ENCODE assay signal across 25 cellular contexts in the genomic region with DNA sequence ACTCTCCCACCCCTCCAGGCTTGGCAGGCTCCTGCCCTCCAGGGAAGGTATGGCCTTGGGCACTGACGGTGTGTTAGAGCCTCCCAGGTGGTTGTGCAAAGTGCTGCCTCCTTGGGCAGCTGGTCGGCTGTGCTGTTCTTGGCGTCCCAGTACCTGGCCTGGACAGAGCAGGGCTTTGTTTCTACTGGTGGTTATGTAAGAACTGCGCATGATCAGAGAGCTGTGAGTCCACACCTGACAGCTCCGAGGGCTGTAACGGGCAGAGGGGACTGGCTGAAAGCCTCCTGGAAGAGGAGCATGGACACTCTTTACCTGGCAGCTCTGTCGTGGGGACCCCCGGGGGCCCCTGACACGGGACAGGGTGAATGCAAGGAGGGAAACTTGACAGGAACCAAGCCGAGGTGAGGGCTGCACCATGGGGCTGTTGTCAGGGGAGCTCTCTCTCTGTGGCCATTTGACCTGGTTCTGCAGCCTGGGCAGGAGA. TPM values are rescaled to one million over a fixed set of nuclear protein-coding genes. Genes with fewer than 3 reads are reported as not detected.
DNase-seq lines count a peak whose midpoint lies in the region; ATAC-seq, FAIRE-seq and TF ChIP-seq lines count a peak whose summit lies in the region.
"Had no signal": no experiment of that assay in that cellular context is flagged by ENCODE, and none has a peak within 500 bp of the region (broad histone marks: within the 10 kb centered on the region; RNA-seq: fewer than 3 reads in every experiment).

No MANE protein-coding gene starts in this region.

- BruUV-seq in mammary epithelial cell (replicated peaks; lab: Mats Ljungman, UMichigan) (no TSS peak), HepG2 (replicated peaks; lab: Mats Ljungman, UMichigan) (no TSS peak), OCI-LY7 (replicated peaks; lab: Mats Ljungman, UMichigan) (no TSS peak)

- H3K27ac ChIP-seq in mammary epithelial cell (ENCODE audit: insufficient read depth, low read depth, low read length) (no peak overlapping the region), HepG2 (ENCODE audit: extremely low read length, insufficient read depth, low read length) (no peak overlapping the region), stomach (no peak overlapping the region), uterus (no peak overlapping the region), OCI-LY7 (ENCODE audit: low read depth, low read length, poor library complexity, severe bottlenecking) (no peak overlapping the region)
- H3K27ac ChIP-seq: A549, Peyer's patch had no signal

- H3K79me2 ChIP-seq in mammary epithelial cell (ENCODE audit: insufficient read depth, low read length) (no peaks in the 10 kb centered on the region), HepG2 (ENCODE audit: insufficient read depth, low read length) (no peaks in the 10 kb centered on the region), OCI-LY7 (ENCODE audit: insufficient read depth, low read depth, low read length) (no peaks in the 10 kb centered on the region)

- POLR2A ChIA-PET in HepG2 (lab: Yijun Ruan, JAX) (interaction anchor here (0.8 to 1.3 kb wide), 3 partner anchors 12 to 87 kb away, joined by 3 to 6 read pairs (median 5); partner anchors contain the start of genes AVPI1 and ZFYVE27), OCI-LY7 (lab: Charles Lee) (interaction anchor here (0.6 to 0.7 kb wide), 3 partner anchors 1571 to 1771 kb away, joined by 3 read pairs; no protein-coding TSS in a partner anchor)

- H3K36me3 ChIP-seq in mammary epithelial cell (ENCODE audit: insufficient read depth, low read length) = no peaks in the 10 kb centered on the region
- H3K36me3 ChIP-seq in HepG2 (replicated peaks in 1 of 2; ENCODE audit: control insufficient read depth in 1 of 2, insufficient read depth in 2 of 2, low read length in 2 of 2) = no peaks in the 10 kb centered on the region
- no peaks in the 10 kb centered on the region for H3K36me3 ChIP-seq in stomach
- H3K36me3 ChIP-seq in uterus = no peaks in the 10 kb centered on the region
- no peaks in the 10 kb centered on the region for H3K36me3 ChIP-seq in HAP-1 (replicated peaks)
- H3K36me3 ChIP-seq in OCI-LY7 (ENCODE audit: insufficient read depth, low read length) = no peaks in the 10 kb centered on the region
- H3K36me3 ChIP-seq: Peyer's patch had no signal

- H3K4me1 ChIP-seq in mammary epithelial cell (ENCODE audit: insufficient read depth, low read length) (peaks cover 2% of the 10 kb centered on the region), HepG2 (ENCODE audit: insufficient read depth, low read length) (peaks cover 59% of the 10 kb centered on the region), stomach (peaks cover 6 to 22% (median 19%) of the 10 kb centered on the region in 4 donors), uterus (peaks cover 0 to 3% of the 10 kb centered on the region in 2 donors), HAP-1 (no peaks in the 10 kb centered on the region), OCI-LY7 (ENCODE audit: insufficient read depth, low read length, poor library complexity, severe bottlenecking) (no peaks in the 10 kb centered on the region)
- H3K4me1 ChIP-seq: Peyer's patch had no signal

- intact Hi-C loops in mammary epithelial cell (cut with micrococcal nuclease) = no loop called here
- intact Hi-C loops in HepG2 (cut with micrococcal nuclease; ENCODE audit: unreplicated experiment) = loop anchor here (1.0 kb wide), 1 partner anchor 16 kb away; no protein-coding TSS in a partner anchor
- intact Hi-C loops in stomach (cut with DNase I; ENCODE audit: low total_unique reads) = no loop called here
- intact Hi-C loops in uterus (cut with DNase I; ENCODE audit: low total_unique reads) = no loop called here
- intact Hi-C loops in OCI-LY7 (cut with micrococcal nuclease; ENCODE audit: unreplicated experiment) = no loop called here

- no peaks in the 10 kb centered on the region for H4K20me1 ChIP-seq in mammary epithelial cell (ENCODE audit: insufficient read depth, low read length)
- no peaks in the 10 kb centered on the region for H4K20me1 ChIP-seq in HepG2 (ENCODE audit: insufficient read depth, low read length)
- H4K20me1 ChIP-seq in OCI-LY7 (ENCODE audit: insufficient read depth, low read length) = no peaks in the 10 kb centered on the region

- ATAC-seq in HepG2 (peak; percentile 89), HG02840 (IDR thresholded peaks at IDR 0.05; ENCODE audit: low FRiP score, unreplicated experiment) (no peak)
- ATAC-seq: A549, HCT116 had no signal

- DNase-seq in G401 (ENCODE audit: low spot score) (peak; percentile 89), mammary epithelial cell (peak; percentile 54), HepG2 (ENCODE audit: low spot score) (peak; percentile 84), stomach (peak; percentile 42), uterus (no peak), HAP-1 (ENCODE audit: low spot score in 2 of 2) (no peak), OCI-LY7 (ENCODE audit: low spot score) (no peak)
- DNase-seq: AML-193; Calu3; CD4-positive, CD25-positive, alpha-beta regulatory T cell; DMS79 treated with DMSO at 0.1 percent for 48 hours; GDM1; KG1; NCI-H1092 treated with DMSO at 0.1 percent for 48 hours; NCI-H1694 treated with DMSO at 0.1 percent for 48 hours; NCI-H345; NCI-H82; Peyer's patch; SHP77 treated with DMSO at 0.1 percent for 48 hours had no signal

- dilution Hi-C loops in mammary epithelial cell (cut with HindIII; ENCODE audit: low sequenced_read_pairs) = loop anchor here (10.0 kb wide), 1 partner anchor 200 kb away; no protein-coding TSS in a partner anchor

- peak; percentile 90 for FAIRE-seq in HepG2 (lab: Jason Lieb, UNC)
- FAIRE-seq: A549, GM12892, HTR-8/SVneo had no signal

- no peak overlapping the region for H3K9ac ChIP-seq in mammary epithelial cell (ENCODE audit: insufficient read depth, low read length)
- H3K9ac ChIP-seq in HepG2 (ENCODE audit: insufficient read depth, low read depth, low read length) = no peak overlapping the region

- H3K27me3 ChIP-seq in mammary epithelial cell (ENCODE audit: insufficient read depth, low read length) (peaks cover 17% of the 10 kb centered on the region), HepG2 (ENCODE audit: control insufficient read depth in 1 of 2, insufficient read depth in 2 of 2, low read length in 2 of 2) (peaks cover 6 to 28% of the 10 kb centered on the region in 2 experiments), stomach (peaks cover 13 to 53% (median 26%) of the 10 kb centered on the region in 3 donors), uterus (peaks cover 0 to 6% of the 10 kb centered on the region in 2 donors), HAP-1 (ENCODE audit: low read depth) (peaks cover 42% of the 10 kb centered on the region)

- TF ChIP-seq CTCF in mammary epithelial cell (conservative IDR thresholded peaks at IDR 0.05 in 1 of 2, IDR thresholded peaks at IDR 0.05 in 1 of 2; ENCODE audit: extremely low read depth in 1 of 2, insufficient read depth in 1 of 2, low read depth in 1 of 2, low read length in 2 of 2) (no peak), HepG2 (CRISPR knock-in tag; IDR thresholded peaks at IDR 0.05) (peak; percentile 29; the same call in 1 of the 2 replicates), stomach (IDR thresholded peaks at IDR 0.05) (no peak), uterus (IDR thresholded peaks at IDR 0.05) (no peak), OCI-LY7 (conservative IDR thresholded peaks at IDR 0.05; ENCODE audit: low read length) (no peak)

- H3K9me3 ChIP-seq in mammary epithelial cell (replicated peaks; ENCODE audit: insufficient read depth, low read length) (no peaks in the 10 kb centered on the region), HepG2 (ENCODE audit: low read length) (no peaks in the 10 kb centered on the region), stomach (no peaks in the 10 kb centered on the region), uterus (no peaks in the 10 kb centered on the region), HAP-1 (no peaks in the 10 kb centered on the region), OCI-LY7 (ENCODE audit: low read length) (no peaks in the 10 kb centered on the region)
- H3K9me3 ChIP-seq: A549, Peyer's patch had no signal

- CTCF ChIA-PET in mammary epithelial cell (lab: Charles Lee; ENCODE audit: low non-redundant PET) (no interaction called here), HepG2 (lab: Yijun Ruan, JAX; ENCODE audit: low intra/inter-chr PET ratio, low total read pairs) (interaction anchor here (0.7 kb wide), 1 partner anchor 15 kb away, joined by 3 read pairs; no protein-coding TSS in a partner anchor), OCI-LY7 (lab: Charles Lee; ENCODE audit: unreplicated experiment) (interaction anchor here (0.6 kb wide), 1 partner anchor 556 kb away, joined by 5 read pairs; no protein-coding TSS in a partner anchor)

- H2AFZ ChIP-seq in mammary epithelial cell (ENCODE audit: low read depth, low read length) (no peak overlapping the region), HepG2 (ENCODE audit: low read length) (no peak overlapping the region), OCI-LY7 (ENCODE audit: low read length) (no peak overlapping the region)

- H3K9me2 ChIP-seq in OCI-LY7 (ENCODE audit: insufficient read depth, low read length) = no peaks in the 10 kb centered on the region

- H3K4me3 ChIP-seq in mammary epithelial cell (replicated peaks in 1 of 3; ENCODE audit: insufficient read depth in 1 of 3, low read depth in 2 of 3, low read length in 3 of 3) (no peak overlapping the region), HepG2 (replicated peaks in 1 of 3; ENCODE audit: insufficient read depth in 1 of 3, low read depth in 2 of 3, low read length in 3 of 3) (peak overlapping the region in 2 of 3 experiments; percentile 39 to 66; a peak in 4 of 6 replicates), stomach (no peak overlapping the region), uterus (no peak overlapping the region), HAP-1 (no peak overlapping the region), OCI-LY7 (ENCODE audit: low read depth, low read length, poor library complexity, severe bottlenecking) (no peak overlapping the region)
- H3K4me3 ChIP-seq: A549, Peyer's patch had no signal

- TF ChIP-seq EP300 in HepG2 (IDR thresholded peaks at IDR 0.05; ENCODE audit: low read depth in 2 of 2, low read length in 2 of 2) (no peak), HepG2 (CRISPR knock-in tag; IDR thresholded peaks at IDR 0.05; ENCODE audit: borderline replicate concordance) (no peak), stomach (IDR thresholded peaks at IDR 0.05) (no peak)

- in situ Hi-C loops in G401 (cut with HindIII; ENCODE audit: low sequenced_read_pairs) = loop anchor here (10.0 kb wide), 1 partner anchor 270 kb away; no protein-coding TSS in a partner anchor
- in situ Hi-C loops in mammary epithelial cell (cut with MboI; ENCODE audit: low sequenced_read_pairs in 2 of 2) = loop anchor here (25.0 kb wide), 1 partner anchor 262 kb away; the partner anchor contains the start of gene CRTAC1 (in 2 of the 2)
- in situ Hi-C loops in HepG2 (cut with HindIII; ENCODE audit: extremely low pct_ligation_motif_present, low pct_unique_long_range_greater_than_20kb) = no loop called here
- in situ Hi-C loops in HAP-1 (cut with MboI; ENCODE audit: low sequenced_read_pairs) = loop anchor here (25.0 kb wide), 1 partner anchor 262 kb away; the partner anchor contains the start of gene CRTAC1

- no peak for TF ChIP-seq POLR2A in HepG2 (IDR thresholded peaks at IDR 0.05; ENCODE audit: insufficient read depth in 1 of 2, low read depth in 2 of 2, low read length in 2 of 2)
- no peak for TF ChIP-seq POLR2A in stomach (IDR thresholded peaks at IDR 0.05)
- no peak for TF ChIP-seq POLR2A in uterus (IDR thresholded peaks at IDR 0.05)

- 19% methylated on average over 6 of the region's 10 CpGs for WGBS in mammary epithelial cell (ENCODE audit: low coverage, missing lambda C conversion rate)
- WGBS in HepG2 (ENCODE audit: low lambda C conversion rate) = 0% methylated on average over 5 of the region's 10 CpGs
- WGBS in stomach, 5 donors = 38 to 54% (median 53%) methylated on average over 9 to 10 of the region's 10 CpGs

- no peak for TF ChIP-seq RAD21 in HepG2 (CRISPR knock-in tag; IDR thresholded peaks at IDR 0.05)

- H3K4me2 ChIP-seq in mammary epithelial cell (ENCODE audit: insufficient read depth, low read depth, low read length) (peak overlapping the region; percentile 0), HepG2 (ENCODE audit: low read depth, low read length) (peak overlapping the region; percentile 88), OCI-LY7 (ENCODE audit: low read length) (no peak overlapping the region)
- H3K4me2 ChIP-seq: A549 had no signal

RNA-seq across cellular contexts. Expression of gene SFRP5, which starts 3.1 kb away (rescaled TPM):
- not detected in 2 replicates for total RNA-seq in G401 (2014; rRNA removed; shearing (Covaris generic))
- total RNA-seq in mammary epithelial cell (not detected), HepG2 (2016; rRNA removed; fragmentation: Illumina TruSeq; extraction: Trizol) (0.83 and 1.7 TPM in 2 replicates), stomach (1 to 10 TPM in 3 of 5 donors, under 1 TPM in 1, not detected in 1; 0.45 to 4.6 (median 2.1) TPM), uterus (10 to 100 TPM in 1 of 4 donors, under 1 TPM in 1, not detected in 2; 0.24 to 59.1 TPM), OCI-LY7 (2022) (not detected in 2 replicates)
- polyA plus RNA-seq in mammary epithelial cell (not detected), HepG2 (2011; rRNA removed) (0.16 and 0.32 TPM in 2 replicates), stomach (1 to 10 TPM in 2 of 3 donors, under 1 TPM in 1; 0.75 to 8.4 (median 2.1) TPM)
- 0.31 TPM for polyA minus RNA-seq in mammary epithelial cell
- 0.09 and 0.61 TPM in 2 replicates for total RNA-seq in HepG2 (2016; cell fraction: cytosol; rRNA removed; fragmentation: Illumina TruSeq; extraction: Trizol; ENCODE audit: low read depth)
- total RNA-seq in HepG2 (2016; cell fraction: insoluble cytoplasmic fraction; rRNA removed; fragmentation: Illumina TruSeq; extraction: Trizol) = 0.89 and 2.0 TPM in 2 replicates
- total RNA-seq in HepG2 (2016; cell fraction: membrane; rRNA removed; fragmentation: Illumina TruSeq; extraction: Trizol) = 1.0 and 1.9 TPM in 2 replicates
- 1.2 and 1.3 TPM in 2 replicates for total RNA-seq in HepG2 (2016; cell fraction: nucleus; rRNA removed; fragmentation: Illumina TruSeq; extraction: Trizol)
- 0.19 and 0.67 TPM in 2 replicates for polyA plus RNA-seq in HepG2 (2011; cell fraction: cytosol; rRNA removed)
- polyA plus RNA-seq in HepG2 (2011; cell fraction: nucleus; rRNA removed) = 0.27 TPM in 1 of 2 replicates, not detected in the other
- polyA plus RNA-seq in HepG2 (2012) = 0.07 and 0.08 TPM in 2 replicates
- 0.59 and 0.68 TPM in 2 replicates for polyA plus RNA-seq in HepG2 (2016; cell fraction: cytosol; fragmentation: Illumina TruSeq; extraction: Trizol; ENCODE audit: low read depth)
- polyA plus RNA-seq in HepG2 (2016; cell fraction: insoluble cytoplasmic fraction; fragmentation: Illumina TruSeq; extraction: Trizol; ENCODE audit: low read depth) = 1.1 and 1.2 TPM in 2 replicates
- 0.91 and 1.5 TPM in 2 replicates for polyA plus RNA-seq in HepG2 (2016; cell fraction: membrane; fragmentation: Illumina TruSeq; extraction: Trizol; ENCODE audit: low read depth)
- polyA plus RNA-seq in HepG2 (2016; cell fraction: nucleus; fragmentation: Illumina TruSeq; extraction: Trizol; ENCODE audit: insufficient read depth, low read depth) = 2.7 and 3.2 TPM in 2 replicates
- polyA minus RNA-seq in HepG2 (2011; rRNA and poly(A)+ RNA removed; ENCODE audit: low replicate concordance) = 0.76 TPM in 1 of 2 replicates, not detected in the other
- polyA minus RNA-seq in HepG2 (2011; cell fraction: cytosol; rRNA and poly(A)+ RNA removed) = 0.79 TPM in 1 of 2 replicates, not detected in the other
- polyA minus RNA-seq in HepG2 (2011; cell fraction: nucleus; rRNA and poly(A)+ RNA removed) = not detected in 2 replicates
- not detected in 2 replicates for total RNA-seq in OCI-LY7 (2014; rRNA removed; shearing (Covaris generic))
- total RNA-seq: CD4-positive, CD25-positive, alpha-beta regulatory T cell; M059J had no signal

RNA-seq across cellular contexts. Expression of gene ZFYVE27, which starts 37.9 kb away (rescaled TPM):
- 21.8 and 24.8 TPM in 2 replicates for total RNA-seq in G401 (2014; rRNA removed; shearing (Covaris generic))
- total RNA-seq in mammary epithelial cell = 10 to 100 TPM; 26.8 to 33.5 TPM
- polyA plus RNA-seq in mammary epithelial cell = 14.3 TPM
- polyA minus RNA-seq in mammary epithelial cell = 9.4 TPM
- total RNA-seq in HepG2 (2016; rRNA removed; fragmentation: Illumina TruSeq; extraction: Trizol) = 6.1 and 19.7 TPM in 2 replicates
- total RNA-seq in HepG2 (2016; cell fraction: cytosol; rRNA removed; fragmentation: Illumina TruSeq; extraction: Trizol; ENCODE audit: low read depth) = 2.8 and 3.8 TPM in 2 replicates
- total RNA-seq in HepG2 (2016; cell fraction: insoluble cytoplasmic fraction; rRNA removed; fragmentation: Illumina TruSeq; extraction: Trizol) = 5.8 and 20.5 TPM in 2 replicates
- total RNA-seq in HepG2 (2016; cell fraction: membrane; rRNA removed; fragmentation: Illumina TruSeq; extraction: Trizol) = 4.5 and 6.1 TPM in 2 replicates
- total RNA-seq in HepG2 (2016; cell fraction: nucleus; rRNA removed; fragmentation: Illumina TruSeq; extraction: Trizol) = 36.5 and 37.6 TPM in 2 replicates
- polyA plus RNA-seq in HepG2 (2011; rRNA removed) = 20.5 and 26.9 TPM in 2 replicates
- 11.3 and 12.9 TPM in 2 replicates for polyA plus RNA-seq in HepG2 (2011; cell fraction: cytosol; rRNA removed)
- 107 and 112 TPM in 2 replicates for polyA plus RNA-seq in HepG2 (2011; cell fraction: nucleus; rRNA removed)
- polyA plus RNA-seq in HepG2 (2012) = 13.0 and 18.5 TPM in 2 replicates
- polyA plus RNA-seq in HepG2 (2016; cell fraction: cytosol; fragmentation: Illumina TruSeq; extraction: Trizol; ENCODE audit: low read depth) = 0.68 and 0.92 TPM in 2 replicates
- polyA plus RNA-seq in HepG2 (2016; cell fraction: insoluble cytoplasmic fraction; fragmentation: Illumina TruSeq; extraction: Trizol; ENCODE audit: low read depth) = 4.2 and 4.9 TPM in 2 replicates
- polyA plus RNA-seq in HepG2 (2016; cell fraction: membrane; fragmentation: Illumina TruSeq; extraction: Trizol; ENCODE audit: low read depth) = 1.7 and 2.1 TPM in 2 replicates
- 50.1 and 57.5 TPM in 2 replicates for polyA plus RNA-seq in HepG2 (2016; cell fraction: nucleus; fragmentation: Illumina TruSeq; extraction: Trizol; ENCODE audit: insufficient read depth, low read depth)
- 26.7 and 43.3 TPM in 2 replicates for polyA minus RNA-seq in HepG2 (2011; rRNA and poly(A)+ RNA removed; ENCODE audit: low replicate concordance)
- polyA minus RNA-seq in HepG2 (2011; cell fraction: cytosol; rRNA and poly(A)+ RNA removed) = 6.0 and 6.5 TPM in 2 replicates
- polyA minus RNA-seq in HepG2 (2011; cell fraction: nucleus; rRNA and poly(A)+ RNA removed) = 45.2 and 45.3 TPM in 2 replicates
- 10 to 100 TPM in 4 of 5 donors, 1 to 10 TPM in 1; 6.7 to 77.1 (median 25.2) TPM for total RNA-seq in stomach
- polyA plus RNA-seq in stomach = 10 to 100 TPM in 1 of 3 donors, 1 to 10 TPM in 2; 4.3 to 16.3 (median 7.6) TPM
- 10 to 100 TPM in 3 of 4 donors, 1 to 10 TPM in 1; 2.8 to 32.3 (median 16.7) TPM for total RNA-seq in uterus
- total RNA-seq in OCI-LY7 (2014; rRNA removed; shearing (Covaris generic)) = 24.0 and 25.5 TPM in 2 replicates
- total RNA-seq in OCI-LY7 (2022) = 31.8 and 33.0 TPM in 2 replicates

Comparison
In these comparisons a context has a peak if more than half of its experiments do, and no peak if none do; other contexts are left out.
1. DNase-seq: peak in G401 (single experiment), mammary epithelial cell (single experiment), HepG2 (single experiment) and stomach (single experiment); none in uterus (0 of 2), HAP-1 (0 of 2) and OCI-LY7 (single experiment).
2. H3K4me3 ChIP-seq: peak in HepG2 (2 of 3); none in mammary epithelial cell (0 of 3), stomach (0 of 4), uterus (0 of 2), HAP-1 (single experiment) and OCI-LY7 (single experiment).